14 cellular contexts compared by ENCODE assay signal in genomic region chrX:11395859-11396258, GRCh38.
A peak's percentile ranks its signal among the peaks of the same experiment; 100 is the strongest.
DNase-seq lines count a peak whose midpoint lies in the region; ATAC-seq, FAIRE-seq and TF ChIP-seq lines count a peak whose summit lies in the region.
"Had no signal": no experiment of that assay in that cellular context is flagged by ENCODE, and none has a peak within 500 bp of the region (broad histone marks: within the 10 kb centered on the region; RNA-seq: fewer than 3 reads in every experiment).

No MANE protein-coding gene starts in this region.

- no CpG with 5 or more reads among the region's 1 CpG for WGBS in trophoblast cell (ENCODE audit: extremely low coverage, insufficient coverage, insufficient read length)

- no peak overlapping the region for H3K23ac ChIP-seq in trophoblast cell (ENCODE audit: low read length)

- H2AK5ac ChIP-seq in trophoblast cell (ENCODE audit: low read length): no peak overlapping the region

- H3K4me3 Mint-ChIP-seq in osteocyte (ENCODE audit: unreplicated experiment): no peak overlapping the region
- H3K4me3 Mint-ChIP-seq: CD4-positive, CD25-positive, alpha-beta regulatory T cell had no signal

- no peak overlapping the region for H3K14ac ChIP-seq in trophoblast cell (ENCODE audit: low read length)

- no peak overlapping the region for H2BK120ac ChIP-seq in trophoblast cell (ENCODE audit: insufficient read depth, low read length, poor library complexity)

- H3K9me3 ChIP-seq in OCI-LY7 (ENCODE audit: low read length) (no peaks in the 10 kb centered on the region), endothelial cell of umbilical vein (replicated peaks; ENCODE audit: control insufficient read depth, insufficient read depth, low read length) (no peaks in the 10 kb centered on the region), trophoblast cell (ENCODE audit: insufficient read depth, low read depth, low read length) (no peaks in the 10 kb centered on the region)
- H3K9me3 ChIP-seq: BLaER1 treated with 17β-estradiol and CSF1 and Interleukin-3, amounts not matched to agents 10 nM and 100 nM; HAP-1 had no signal

- H3K4me1 ChIP-seq in OCI-LY7 (ENCODE audit: insufficient read depth, low read length, poor library complexity, severe bottlenecking) (no peaks in the 10 kb centered on the region), endothelial cell of umbilical vein (ENCODE audit: control insufficient read depth, extremely low read depth, insufficient read depth, low read length) (no peaks in the 10 kb centered on the region), trophoblast cell (ENCODE audit: control insufficient read depth in 1 of 2, insufficient read depth in 2 of 2, low read length in 2 of 2) (no peaks in the 10 kb centered on the region)
- H3K4me1 ChIP-seq: BLaER1 treated with 17β-estradiol and CSF1 and Interleukin-3, amounts not matched to agents 10 nM and 100 nM; HAP-1 had no signal

- no peak overlapping the region for H4K8ac ChIP-seq in trophoblast cell (ENCODE audit: low read depth, low read length)

- no peak for TF ChIP-seq CTCF in OCI-LY7 (conservative IDR thresholded peaks at IDR 0.05; ENCODE audit: low read length)
- TF ChIP-seq CTCF in endothelial cell of umbilical vein (IDR thresholded peaks at IDR 0.05; ENCODE audit: extremely low read depth in 1 of 2, insufficient read depth in 1 of 2, low read depth in 1 of 2, low read length in 2 of 2): no peak
- no peak for TF ChIP-seq CTCF in osteocyte (IDR thresholded peaks at IDR 0.05)

- no peak overlapping the region for H3K9ac ChIP-seq in endothelial cell of umbilical vein (replicated peaks; ENCODE audit: extremely low read depth, insufficient read depth, low read length)
- H3K9ac ChIP-seq in trophoblast cell (ENCODE audit: low read length): no peak overlapping the region
- H3K9ac ChIP-seq: BLaER1 treated with 17β-estradiol and CSF1 and Interleukin-3, amounts not matched to agents 10 nM and 100 nM had no signal

- no peaks in the 10 kb centered on the region for H3K9me2 ChIP-seq in OCI-LY7 (ENCODE audit: insufficient read depth, low read length)

- H3K27me3 ChIP-seq in endothelial cell of umbilical vein (ENCODE audit: control insufficient read depth in 2 of 2, insufficient read depth in 2 of 2, low read length in 2 of 2): no peaks in the 10 kb centered on the region
- no peaks in the 10 kb centered on the region for H3K27me3 ChIP-seq in trophoblast cell (ENCODE audit: insufficient read depth, low read length)

- H3K4me1 Mint-ChIP-seq in osteocyte (ENCODE audit: unreplicated experiment): peaks cover 28% of the 10 kb centered on the region
- H3K4me1 Mint-ChIP-seq: CD4-positive, CD25-positive, alpha-beta regulatory T cell had no signal

- ATAC-seq in GM18861 (IDR thresholded peaks at IDR 0.05; ENCODE audit: unreplicated experiment) (no peak), HG02884 (IDR thresholded peaks at IDR 0.05; ENCODE audit: unreplicated experiment) (no peak)
- ATAC-seq: HepG2 had no signal

- intact Hi-C loops in OCI-LY7 (cut with micrococcal nuclease; ENCODE audit: unreplicated experiment) (no loop called here), endothelial cell of umbilical vein (cut with micrococcal nuclease) (no loop called here)

- H2AFZ ChIP-seq in OCI-LY7 (ENCODE audit: low read length) (peak overlapping the region; percentile 54), endothelial cell of umbilical vein (ENCODE audit: low read depth, low read length) (no peak overlapping the region), trophoblast cell (ENCODE audit: insufficient read depth, low read length, poor library complexity) (no peak overlapping the region)

- H2BK12ac ChIP-seq in trophoblast cell (ENCODE audit: low read length): no peak overlapping the region

- no peaks in the 10 kb centered on the region for H3K27me3 Mint-ChIP-seq in osteocyte (ENCODE audit: unreplicated experiment)
- H3K27me3 Mint-ChIP-seq: CD4-positive, CD25-positive, alpha-beta regulatory T cell had no signal

- H3K79me2 ChIP-seq in OCI-LY7 (ENCODE audit: insufficient read depth, low read depth, low read length) (no peaks in the 10 kb centered on the region), endothelial cell of umbilical vein (ENCODE audit: control insufficient read depth, insufficient read depth, low read length) (no peaks in the 10 kb centered on the region), trophoblast cell (ENCODE audit: control insufficient read depth, insufficient read depth, low read length, poor library complexity) (no peaks in the 10 kb centered on the region)

- no peak overlapping the region for H3K18ac ChIP-seq in trophoblast cell (ENCODE audit: low read length)

- peak; percentile 76 for FAIRE-seq in endothelial cell of umbilical vein (lab: Jason Lieb, UNC)
- FAIRE-seq: H1, HepG2, HTR-8/SVneo had no signal

- DNase-seq in OCI-LY7 (ENCODE audit: low spot score) (no peak), endothelial cell of umbilical vein (ENCODE audit: low read depth, low spot score) (no peak), osteocyte (ENCODE audit: extremely low spot score, unreplicated experiment) (no peak), T1000 (lab: John Stamatoyannopoulos, UW) (no peak), trophoblast cell (no peak)
- DNase-seq: ACHN; CD4-positive, CD25-positive, alpha-beta regulatory T cell had no signal

- H4K91ac ChIP-seq in trophoblast cell (ENCODE audit: low read depth, low read length): no peak overlapping the region

- POLR2A ChIA-PET in OCI-LY7 (lab: Charles Lee): no interaction called here
- POLR2A ChIA-PET in endothelial cell of umbilical vein (lab: Charles Lee): no interaction called here

- H4K20me1 ChIP-seq in OCI-LY7 (ENCODE audit: insufficient read depth, low read length) (no peaks in the 10 kb centered on the region), endothelial cell of umbilical vein (replicated peaks; ENCODE audit: control insufficient read depth, extremely low read depth, insufficient read depth, low read length) (no peaks in the 10 kb centered on the region)
- H4K20me1 ChIP-seq: BLaER1 treated with 17β-estradiol and CSF1 and Interleukin-3, amounts not matched to agents 10 nM and 100 nM had no signal

- no peaks in the 10 kb centered on the region for H3K79me1 ChIP-seq in trophoblast cell (ENCODE audit: low read length)

- H3K4me3 ChIP-seq in OCI-LY7 (ENCODE audit: low read depth, low read length, poor library complexity, severe bottlenecking): no peak overlapping the region
- H3K4me3 ChIP-seq in endothelial cell of umbilical vein (replicated peaks in 1 of 3; ENCODE audit: insufficient read depth in 1 of 3, low read depth in 1 of 3, low read length in 3 of 3): no peak overlapping the region
- H3K4me3 ChIP-seq in trophoblast cell (ENCODE audit: low read depth, low read length): no peak overlapping the region
- H3K4me3 ChIP-seq: BLaER1 treated with 17β-estradiol and CSF1 and Interleukin-3, amounts not matched to agents 10 nM and 100 nM; HAP-1 had no signal

- no peak overlapping the region for H3K4ac ChIP-seq in trophoblast cell (ENCODE audit: low read depth, low read length)

- no peaks in the 10 kb centered on the region for H3K36me3 Mint-ChIP-seq in osteocyte (ENCODE audit: unreplicated experiment)
- H3K36me3 Mint-ChIP-seq: CD4-positive, CD25-positive, alpha-beta regulatory T cell had no signal

- no peak overlapping the region for H4K12ac ChIP-seq in trophoblast cell (ENCODE audit: low read depth, low read length)

- CTCF ChIA-PET in OCI-LY7 (lab: Charles Lee; ENCODE audit: unreplicated experiment): no interaction called here
- CTCF ChIA-PET in endothelial cell of umbilical vein (lab: Charles Lee): no interaction called here

- peaks cover 3% of the 10 kb centered on the region for H3K9me3 Mint-ChIP-seq in osteocyte (ENCODE audit: unreplicated experiment)

- H3K9me1 ChIP-seq in endothelial cell of umbilical vein (replicated peaks; ENCODE audit: control insufficient read depth, extremely low read depth, insufficient read depth, low read length): no peaks in the 10 kb centered on the region

- no peak overlapping the region for H3K4me2 ChIP-seq in OCI-LY7 (ENCODE audit: low read length)
- no peak overlapping the region for H3K4me2 ChIP-seq in endothelial cell of umbilical vein (ENCODE audit: insufficient read depth, low read length)
- no peak overlapping the region for H3K4me2 ChIP-seq in trophoblast cell (ENCODE audit: low read length)
- H3K4me2 ChIP-seq: BLaER1 treated with 17β-estradiol and CSF1 and Interleukin-3, amounts not matched to agents 10 nM and 100 nM had no signal

- dilution Hi-C loops in endothelial cell of umbilical vein (cut with MboI; ENCODE audit: extremely low pct_ligation_motif_present, low sequenced_read_pairs): no loop called here

- TF ChIP-seq POLR2A in endothelial cell of umbilical vein (IDR thresholded peaks at IDR 0.05; ENCODE audit: low read depth, low read length): no peak

- H3K27ac ChIP-seq in OCI-LY7 (ENCODE audit: low read depth, low read length, poor library complexity, severe bottlenecking): no peak overlapping the region
- H3K27ac ChIP-seq in endothelial cell of umbilical vein (ENCODE audit: insufficient read depth, low read depth, low read length): no peak overlapping the region
- no peak overlapping the region for H3K27ac ChIP-seq in trophoblast cell (ENCODE audit: low read depth, low read length)
- H3K27ac ChIP-seq: BLaER1 treated with 17β-estradiol and CSF1 and Interleukin-3, amounts not matched to agents 10 nM and 100 nM had no signal

- no peak overlapping the region for H2BK5ac ChIP-seq in trophoblast cell (ENCODE audit: low read depth, low read length, poor library complexity)

- H3K27ac Mint-ChIP-seq in osteocyte (ENCODE audit: unreplicated experiment): peak overlapping the region; percentile 44
- H3K27ac Mint-ChIP-seq: CD4-positive, CD25-positive, alpha-beta regulatory T cell had no signal

- H3K36me3 ChIP-seq in OCI-LY7 (ENCODE audit: insufficient read depth, low read length) (no peaks in the 10 kb centered on the region), endothelial cell of umbilical vein (ENCODE audit: control insufficient read depth in 2 of 2, extremely low read depth in 1 of 2, insufficient read depth in 2 of 2, low read length in 2 of 2) (no peaks in the 10 kb centered on the region), trophoblast cell (ENCODE audit: control insufficient read depth in 1 of 2, insufficient read depth in 2 of 2, low read length in 2 of 2) (no peaks in the 10 kb centered on the region)
- H3K36me3 ChIP-seq: BLaER1 treated with 17β-estradiol and CSF1 and Interleukin-3, amounts not matched to agents 10 nM and 100 nM; HAP-1 had no signal

- BruUV-seq in OCI-LY7 (replicated peaks; lab: Mats Ljungman, UMichigan) (no TSS peak), endothelial cell of umbilical vein (replicated peaks; lab: Mats Ljungman, UMichigan) (no TSS peak)

TF ChIP-seq in endothelial cell of umbilical vein, 7 proteins besides CTCF, POLR2A, EP300 and RAD21:
- no peak for TF ChIP-seq JUN (IDR thresholded peaks at IDR 0.05; ENCODE audit: borderline replicate concordance, insufficient read depth, insufficient read length, low read depth)
- no peak for TF ChIP-seq MAX (IDR thresholded peaks at IDR 0.05; ENCODE audit: insufficient read depth, insufficient read length)
- TF ChIP-seq FOS (IDR thresholded peaks at IDR 0.05; ENCODE audit: borderline replicate concordance, insufficient read depth, low read length): no peak
